Comparison of ENCODE assay signal across 27 cellular contexts in the genomic region with DNA sequence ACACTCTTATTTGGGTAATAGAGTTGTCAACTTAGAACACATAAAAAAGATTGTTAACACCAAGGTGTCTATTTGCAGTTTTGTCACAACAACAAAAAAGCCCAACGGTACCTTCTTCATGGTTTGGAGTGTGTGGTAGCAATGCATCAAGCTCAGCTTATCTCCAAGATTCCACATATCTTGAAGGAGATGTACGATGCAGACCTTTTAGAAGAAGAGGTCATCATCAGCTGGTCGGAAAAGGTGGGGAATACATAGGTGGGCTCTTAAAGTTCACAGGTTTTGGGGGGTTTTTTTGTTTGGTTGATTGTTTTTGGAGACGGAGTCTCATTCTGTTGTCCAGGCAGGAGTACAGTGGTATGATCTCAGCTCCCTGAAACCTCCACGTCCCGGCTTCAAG. TPM values are rescaled to one million over a fixed set of nuclear protein-coding genes. Genes with fewer than 3 reads are reported as not detected.
DNase-seq lines count a peak whose midpoint lies in the region; ATAC-seq, FAIRE-seq and TF ChIP-seq lines count a peak whose summit lies in the region.
"Had no signal": no experiment of that assay in that cellular context is flagged by ENCODE, and none has a peak within 500 bp of the region (broad histone marks: within the 10 kb centered on the region; RNA-seq: fewer than 3 reads in every experiment).

No MANE protein-coding gene starts in this region.

- FAIRE-seq in K562 (lab: Jason Lieb, UNC) (no peak), D721Med (lab: Jason Lieb, UNC) (no peak)
- FAIRE-seq: A204.1, colon had no signal

- H3K27me3 Mint-ChIP-seq in activated T-cell treated with anti-CD3 and anti-CD28 coated beads, Interleukin-2, amount 50 U/mL, for 72 hours (ENCODE audit: low read depth) = no peaks in the 10 kb centered on the region
- H3K27me3 Mint-ChIP-seq in nephron progenitor cell (ENCODE audit: low read depth, poor library complexity) (no peaks in the 10 kb centered on the region), WTC11 (ENCODE audit: low read depth) (no peaks in the 10 kb centered on the region)

- ATAC-seq in activated T-cell treated with anti-CD3 and anti-CD28 coated beads, Interleukin-2, amount 50 U/mL, for 72 hours (replicated peaks in 1 of 2) = no peak
- no peak for ATAC-seq in K562
- ATAC-seq in WTC11 = no peak
- ATAC-seq: left colon had no signal

- peak overlapping the region; percentile 93 for H3K27ac Mint-ChIP-seq in activated T-cell treated with anti-CD3 and anti-CD28 coated beads, Interleukin-2, amount 50 U/mL, for 72 hours
- peak overlapping the region; percentile 72 for H3K27ac Mint-ChIP-seq in nephron progenitor cell
- H3K27ac Mint-ChIP-seq in WTC11 = no peak overlapping the region

- peaks cover 55% of the 10 kb centered on the region for H3K4me1 ChIP-seq in Loucy (ENCODE audit: insufficient read depth, low read length, poor library complexity, severe bottlenecking)
- peaks cover 3 to 9% of the 10 kb centered on the region in 2 experiments; a peak in 3 of 5 replicates for H3K4me1 ChIP-seq in K562 (replicated peaks in 1 of 2; ENCODE audit: control insufficient read depth in 2 of 2, insufficient read depth in 2 of 2, low read length in 2 of 2)
- peaks cover 6% of the 10 kb centered on the region for H3K4me1 ChIP-seq in ovary (ENCODE audit: insufficient read depth)

- H3K4me3 Mint-ChIP-seq in activated T-cell treated with anti-CD3 and anti-CD28 coated beads, Interleukin-2, amount 50 U/mL, for 72 hours = no peak overlapping the region
- H3K4me3 Mint-ChIP-seq in nephron progenitor cell = no peak overlapping the region
- H3K4me3 Mint-ChIP-seq in WTC11 = no peak overlapping the region

- TF ChIP-seq POLR2A in K562 (conservative IDR thresholded peaks at IDR 0.05) (no peak), ovary (IDR thresholded peaks at IDR 0.05) (no peak)

- H3K36me3 ChIP-seq in Loucy (ENCODE audit: insufficient read depth, low read length) (peaks cover 94% of the 10 kb centered on the region), K562 (ENCODE audit: control insufficient read depth, insufficient read depth, low read length) (peaks cover 98% of the 10 kb centered on the region), ovary (no peaks in the 10 kb centered on the region)

- in situ Hi-C loops in K562 (cut with MboI) = no loop called here

- no peak for DNase-seq in activated T-cell treated with anti-CD3 and anti-CD28 coated beads, Interleukin-2, amount 50 U/mL, for 72 hours
- DNase-seq in activated T-cell treated with anti-CD3 and anti-CD28 coated beads, Interleukin-2, amount 50 U/mL, for 1 hour = no peak
- DNase-seq in K562 (ENCODE audit: extremely low read depth in 1 of 4, low spot score in 3 of 4) (no peak), nephron progenitor cell (no peak), D721Med (ENCODE audit: insufficient read length, low spot score) (no peak), ovary (no peak), WTC11 (ENCODE audit: low spot score) (no peak)
- DNase-seq: activated effector memory CD4-positive, alpha-beta T cell treated with Interleukin-2 at 50 U/mL for 16 hours; AML-193; amygdala; CD8-positive, alpha-beta memory T cell; effector CD8-positive, alpha-beta T cell; foreskin melanocyte; GOT3; left colon; mammary epithelial cell; NCI-H1105 treated with DMSO at 0.1 percent for 48 hours; NCI-H1930; NCI-H526; Right ventricle myocardium superior; transverse colon had no signal

- H3K36me3 Mint-ChIP-seq in activated T-cell treated with anti-CD3 and anti-CD28 coated beads, Interleukin-2, amount 50 U/mL, for 72 hours (ENCODE audit: insufficient read depth in 2 of 2) = peaks cover 40 to 77% of the 10 kb centered on the region in 2 donors
- H3K36me3 Mint-ChIP-seq in nephron progenitor cell (ENCODE audit: low read depth) (peaks cover 92% of the 10 kb centered on the region), WTC11 (peaks cover 95% of the 10 kb centered on the region)

- WGBS in K562 (ENCODE audit: insufficient coverage, low coverage, missing lambda C conversion rate) = 88% methylated on average over 6 of the region's 6 CpGs
- 65 to 83% (median 78%) methylated on average over 6 of the region's 6 CpGs for WGBS in ovary, 3 donors

- H3K9me1 ChIP-seq in K562 (ENCODE audit: control insufficient read depth, insufficient read depth, low read length) = peaks cover 9% of the 10 kb centered on the region

- H3K27me3 ChIP-seq in Loucy (ENCODE audit: insufficient read depth, low read length, poor library complexity, severe bottlenecking) (peaks cover 5% of the 10 kb centered on the region), K562 (ENCODE audit: control insufficient read depth in 2 of 2, insufficient read depth in 2 of 2, low read length in 2 of 2) (no peaks in the 10 kb centered on the region), ovary (no peaks in the 10 kb centered on the region)
- H3K27me3 ChIP-seq: breast epithelium, esophagus muscularis mucosa, transverse colon had no signal

- H4K20me1 ChIP-seq in Loucy (ENCODE audit: insufficient read depth, low read length, poor library complexity, severe bottlenecking) = peaks cover 82% of the 10 kb centered on the region
- H4K20me1 ChIP-seq in K562 (replicated peaks; ENCODE audit: control insufficient read depth, insufficient read depth, low read length) = peaks cover 20% of the 10 kb centered on the region

- H3K9ac ChIP-seq in Loucy (ENCODE audit: low read depth, low read length, poor library complexity, severe bottlenecking) (no peak overlapping the region), K562 (ENCODE audit: insufficient read depth in 1 of 2, low read depth in 2 of 2, low read length in 2 of 2) (no peak overlapping the region)

- TF ChIP-seq RAD21 in K562 (CRISPR knock-in tag; conservative IDR thresholded peaks at IDR 0.05 in 1 of 2, IDR thresholded peaks at IDR 0.05 in 1 of 2) = no peak

- intact Hi-C loops in K562 (cut with micrococcal nuclease) = no loop called here
- intact Hi-C loops in ovary (cut with DNase I) = loop anchor here in 2 of 4 donors (5.0 to 10.0 kb wide), 2 partner anchors 45 to 48 kb away; a partner anchor contains a TSS

- H3F3A ChIP-seq in Loucy (ENCODE audit: low read depth) = peaks cover 3% of the 10 kb centered on the region; the same call in 1 of the 2 replicates

- no peaks in the 10 kb centered on the region for H3K9me3 Mint-ChIP-seq in activated T-cell treated with anti-CD3 and anti-CD28 coated beads, Interleukin-2, amount 50 U/mL, for 72 hours
- H3K9me3 Mint-ChIP-seq in nephron progenitor cell = no peaks in the 10 kb centered on the region
- H3K9me3 Mint-ChIP-seq in WTC11 = no peaks in the 10 kb centered on the region
- H3K9me3 Mint-ChIP-seq: CD8-positive, alpha-beta memory T cell had no signal

- H3K79me2 ChIP-seq in Loucy (ENCODE audit: insufficient read depth, low read length) = peaks cover 69% of the 10 kb centered on the region
- H3K79me2 ChIP-seq in K562 (ENCODE audit: control insufficient read depth, insufficient read depth, low read length) = peaks cover 49% of the 10 kb centered on the region

- no peaks in the 10 kb centered on the region for H3K9me3 ChIP-seq in Loucy (ENCODE audit: insufficient read depth, low read depth, low read length)
- H3K9me3 ChIP-seq in K562 (replicated peaks; ENCODE audit: control insufficient read depth, insufficient read depth, low read depth, low read length) = no peaks in the 10 kb centered on the region
- no peaks in the 10 kb centered on the region for H3K9me3 ChIP-seq in ovary
- H3K9me3 ChIP-seq: breast epithelium, esophagus muscularis mucosa, transverse colon had no signal

- no peak overlapping the region for H2AFZ ChIP-seq in Loucy (ENCODE audit: low read length)
- H2AFZ ChIP-seq in K562 (ENCODE audit: low read depth, low read length) = no peak overlapping the region

- CTCF ChIA-PET in K562 (lab: Yijun Ruan, JAX; ENCODE audit: low intra/inter-chr PET ratio) (no interaction called here), WTC11 (lab: Charles Lee) (no interaction called here)

- TF ChIP-seq CTCF in Loucy (conservative IDR thresholded peaks at IDR 0.05; ENCODE audit: low read length) (no peak), K562 (IDR thresholded peaks at IDR 0.05 in 2 of 3, conservative IDR thresholded peaks at IDR 0.05 in 1 of 3; ENCODE audit: insufficient read depth in 2 of 3, low read depth in 1 of 3, low read length in 3 of 3) (no peak), nephron progenitor cell (IDR thresholded peaks at IDR 0.05) (no peak), D721Med (IDR thresholded peaks at IDR 0.05; ENCODE audit: insufficient read depth, missing control alignments) (no peak), ovary (IDR thresholded peaks at IDR 0.05) (no peak), WTC11 (IDR thresholded peaks at IDR 0.05) (no peak)

- no peak for TF ChIP-seq EP300 in K562 (IDR thresholded peaks at IDR 0.05; ENCODE audit: low read length)
- no peak for TF ChIP-seq EP300 in ovary (IDR thresholded peaks at IDR 0.05)

- H3K4me2 ChIP-seq in Loucy (ENCODE audit: low read depth, low read length, poor library complexity, severe bottlenecking) (peak overlapping the region; percentile 99), K562 (ENCODE audit: insufficient read depth, low read length) (no peak overlapping the region)

- H3K27ac ChIP-seq in K562 (ENCODE audit: extremely low read depth, low read depth, low read length) = no peak overlapping the region
- no peak overlapping the region for H3K27ac ChIP-seq in ovary
- H3K27ac ChIP-seq: breast epithelium, esophagus muscularis mucosa, transverse colon, VCaP had no signal

- BruUV-seq in K562 (replicated peaks; lab: Mats Ljungman, UMichigan) = no TSS peak

- H3K4me3 ChIP-seq in Loucy (ENCODE audit: low read length, poor library complexity, severe bottlenecking) (peak overlapping the region; percentile 97), K562 (no peak overlapping the region), ovary (no peak overlapping the region)
- H3K4me3 ChIP-seq: breast epithelium, esophagus muscularis mucosa, transverse colon had no signal

- POLR2A ChIA-PET in K562 (lab: Yijun Ruan, JAX) = interaction anchor here (0.6 to 9.2 kb wide), 5 partner anchors 9 to 120 kb away, joined by 3 to 98 read pairs (median 3); no protein-coding TSS in a partner anchor
- POLR2A ChIA-PET in WTC11 (lab: Charles Lee) = no interaction called here

- no peaks in the 10 kb centered on the region for H3K9me2 ChIP-seq in Loucy (replicated peaks; ENCODE audit: low read depth, low read length)

- peaks cover 42% of the 10 kb centered on the region for H3K4me1 Mint-ChIP-seq in activated T-cell treated with anti-CD3 and anti-CD28 coated beads, Interleukin-2, amount 50 U/mL, for 72 hours (ENCODE audit: low read depth)
- H3K4me1 Mint-ChIP-seq in nephron progenitor cell (peaks cover 34% of the 10 kb centered on the region), WTC11 (peaks cover 16% of the 10 kb centered on the region)

RNA-seq across cellular contexts. Expression of a gene that starts 5.5 kb away (rescaled TPM):
- 100 to 1,000 TPM; 295 to 377 TPM for total RNA-seq in activated T-cell treated with anti-CD3 and anti-CD28 coated beads, Interleukin-2, amount 50 U/mL, for 72 hours
- total RNA-seq in K562 (2011; cell fraction: chromatin; rRNA removed; ENCODE audit: low replicate concordance) = 338 and 574 TPM in 2 replicates
- total RNA-seq in K562 (2011; cell fraction: nucleolus; rRNA removed) = 188 and 198 TPM in 2 replicates
- total RNA-seq in K562 (2011; cell fraction: nucleoplasm; rRNA removed) = 241 and 245 TPM in 2 replicates
- total RNA-seq in K562 (2014; rRNA removed) = 118 and 174 TPM in 2 replicates
- total RNA-seq in K562 (2014; rRNA removed; fragmentation: Illumina TruSeq; extraction: Trizol) = 197 and 205 TPM in 2 replicates
- 176 and 190 TPM in 2 replicates for total RNA-seq in K562 (2015; rRNA removed; fragmentation: Illumina TruSeq; extraction: Trizol)
- 278 and 314 TPM in 2 replicates for total RNA-seq in K562 (2021)
- 347 and 442 TPM in 2 replicates for polyA plus RNA-seq in K562 (2011; rRNA removed)
- 171 and 226 TPM in 2 replicates for polyA plus RNA-seq in K562 (2011; cell fraction: cytosol; rRNA removed)
- polyA plus RNA-seq in K562 (2011; cell fraction: nucleus; rRNA removed) = 223 and 263 TPM in 2 replicates
- 203 and 316 TPM in 2 replicates for polyA plus RNA-seq in K562 (2012)
- polyA plus RNA-seq in K562 (2014; fragmentation: Illumina TruSeq; extraction: Trizol) = 192 and 286 TPM in 2 replicates
- polyA plus RNA-seq in K562 (2014; fragmentation: Nextera tagmentation; extraction: Ambion mirVana) = 100 to 1,000 TPM in 1 of 2 experiments, 10 to 100 TPM in 1; 92.7 to 126 TPM
- 134 and 152 TPM in 2 replicates for polyA plus RNA-seq in K562 (2014; rRNA removed)
- 449 and 508 TPM in 2 replicates for polyA minus RNA-seq in K562 (2011; rRNA and poly(A)+ RNA removed)
- 113 and 158 TPM in 2 replicates for polyA minus RNA-seq in K562 (2011; cell fraction: cytosol; rRNA and poly(A)+ RNA removed)
- polyA minus RNA-seq in K562 (2011; cell fraction: nucleus; rRNA and poly(A)+ RNA removed) = 117 and 192 TPM in 2 replicates
- total RNA-seq in ovary = 100 to 1,000 TPM in 6 of 7 donors, 10 to 100 TPM in 1; 76.7 to 169 (median 134) TPM
- 10 to 100 TPM; 73.0 to 97.9 TPM for polyA plus RNA-seq in ovary
- total RNA-seq in WTC11 (2021) = 224 to 282 TPM (median 236 TPM) in 3 replicates

RNA-seq across cellular contexts. Expression of a gene that starts 45.7 kb away (rescaled TPM):
- total RNA-seq in activated T-cell treated with anti-CD3 and anti-CD28 coated beads, Interleukin-2, amount 50 U/mL, for 72 hours = 10 to 100 TPM; 80.6 to 95.5 TPM
- total RNA-seq in K562 (2011; cell fraction: chromatin; rRNA removed; ENCODE audit: low replicate concordance) = 157 and 305 TPM in 2 replicates
- 86.7 and 110 TPM in 2 replicates for total RNA-seq in K562 (2011; cell fraction: nucleolus; rRNA removed)
- 139 and 215 TPM in 2 replicates for total RNA-seq in K562 (2011; cell fraction: nucleoplasm; rRNA removed)
- total RNA-seq in K562 (2014; rRNA removed) = 47.9 and 49.5 TPM in 2 replicates
- total RNA-seq in K562 (2014; rRNA removed; fragmentation: Illumina TruSeq; extraction: Trizol) = 57.5 and 60.4 TPM in 2 replicates
- 52.1 and 56.3 TPM in 2 replicates for total RNA-seq in K562 (2015; rRNA removed; fragmentation: Illumina TruSeq; extraction: Trizol)
- 54.1 and 63.1 TPM in 2 replicates for total RNA-seq in K562 (2021)
- polyA plus RNA-seq in K562 (2011; rRNA removed) = 60.7 and 68.7 TPM in 2 replicates
- 29.4 and 31.3 TPM in 2 replicates for polyA plus RNA-seq in K562 (2011; cell fraction: cytosol; rRNA removed)
- 59.4 and 59.9 TPM in 2 replicates for polyA plus RNA-seq in K562 (2011; cell fraction: nucleus; rRNA removed)
- polyA plus RNA-seq in K562 (2012) = 41.6 and 49.0 TPM in 2 replicates
- 54.9 and 65.3 TPM in 2 replicates for polyA plus RNA-seq in K562 (2014; fragmentation: Illumina TruSeq; extraction: Trizol)
- polyA plus RNA-seq in K562 (2014; fragmentation: Nextera tagmentation; extraction: Ambion mirVana) = 10 to 100 TPM; 10.1 to 18.2 TPM
- polyA plus RNA-seq in K562 (2014; rRNA removed) = 53.2 and 55.1 TPM in 2 replicates
- 95.3 and 99.4 TPM in 2 replicates for polyA minus RNA-seq in K562 (2011; rRNA and poly(A)+ RNA removed)
- 20.8 and 26.0 TPM in 2 replicates for polyA minus RNA-seq in K562 (2011; cell fraction: cytosol; rRNA and poly(A)+ RNA removed)
- polyA minus RNA-seq in K562 (2011; cell fraction: nucleus; rRNA and poly(A)+ RNA removed) = 54.3 and 101 TPM in 2 replicates
- 100 to 1,000 TPM in 1 of 7 donors, 10 to 100 TPM in 6; 63.8 to 110 (median 79.8) TPM for total RNA-seq in ovary
- polyA plus RNA-seq in ovary = 10 to 100 TPM; 46.4 to 60.1 TPM
- total RNA-seq in WTC11 (2021) = 82.2 to 93.7 TPM (median 83.0 TPM) in 3 replicates
